In genomic region chr20:5529331-5530142, GRCh38 we compare ENCODE assay signal across 8 cellular contexts.
DNase-seq lines count a peak whose midpoint lies in the region; TF ChIP-seq lines count a peak whose summit lies in the region.

No MANE protein-coding gene starts in this region.

- H4K20me1 ChIP-seq in neural progenitor cell (ENCODE audit: low read depth): no peaks in the 10 kb centered on the region

- no peak overlapping the region for H3K4me2 ChIP-seq in neural progenitor cell

- TF ChIP-seq CTCF in fibroblast of pulmonary artery (IDR thresholded peaks at IDR 0.05; ENCODE audit: low read length, missing control alignments) (peak; percentile 90), neural progenitor cell (IDR thresholded peaks at IDR 0.05) (peak; percentile 84)

- H3F3A ChIP-seq in neural progenitor cell (ENCODE audit: low read depth): no peaks in the 10 kb centered on the region

- H3K4me3 Mint-ChIP-seq in activated T-helper 1 cell treated with anti-CD3 and anti-CD28 coated beads, Interleukin-12 subunit alpha, Interleukin-12 subunit beta, Interleukin-2, Interleukin-4 antibody, amounts not matched to agents 30 ng/mL and 10 ng/mL and 1 ng/mL, durations not matched to agents 14 hours and 24 hours and 36 hours: peak overlapping the region; percentile 35
- peak overlapping the region; percentile 3 for H3K4me3 Mint-ChIP-seq in neural progenitor cell
- H3K4me3 Mint-ChIP-seq in stimulated activated naive CD8-positive, alpha-beta T cell treated with anti-CD3 and anti-CD28 coated beads, Interleukin-15, Interleukin-2, amounts not matched to agents 100 ng/mL and 50 ng/mL, for 24 hours: peak overlapping the region; percentile 53

- H3K79me2 ChIP-seq in neural progenitor cell (ENCODE audit: low read depth): no peaks in the 10 kb centered on the region

- peak overlapping the region; percentile 47 for H3K27ac Mint-ChIP-seq in activated T-helper 1 cell treated with anti-CD3 and anti-CD28 coated beads, Interleukin-12 subunit alpha, Interleukin-12 subunit beta, Interleukin-2, Interleukin-4 antibody, amounts not matched to agents 30 ng/mL and 10 ng/mL and 1 ng/mL, durations not matched to agents 14 hours and 24 hours and 36 hours
- H3K27ac Mint-ChIP-seq in neural progenitor cell: no peak overlapping the region
- H3K27ac Mint-ChIP-seq in stimulated activated naive CD8-positive, alpha-beta T cell treated with anti-CD3 and anti-CD28 coated beads, Interleukin-15, Interleukin-2, amounts not matched to agents 100 ng/mL and 50 ng/mL, for 24 hours: no peak overlapping the region

- H3K27ac ChIP-seq in neural progenitor cell: no peak overlapping the region

- H3K9ac ChIP-seq in neural progenitor cell: no peak overlapping the region

- no peaks in the 10 kb centered on the region for H3K36me3 Mint-ChIP-seq in activated T-helper 1 cell treated with anti-CD3 and anti-CD28 coated beads, Interleukin-12 subunit alpha, Interleukin-12 subunit beta, Interleukin-2, Interleukin-4 antibody, amounts not matched to agents 30 ng/mL and 10 ng/mL and 1 ng/mL, durations not matched to agents 14 hours and 24 hours and 36 hours (ENCODE audit: low read depth)
- no peaks in the 10 kb centered on the region for H3K36me3 Mint-ChIP-seq in neural progenitor cell
- H3K36me3 Mint-ChIP-seq in stimulated activated naive CD8-positive, alpha-beta T cell treated with anti-CD3 and anti-CD28 coated beads, Interleukin-15, Interleukin-2, amounts not matched to agents 100 ng/mL and 50 ng/mL, for 24 hours (ENCODE audit: low read depth): no peaks in the 10 kb centered on the region

- no peaks in the 10 kb centered on the region for H3K9me3 Mint-ChIP-seq in activated T-helper 1 cell treated with anti-CD3 and anti-CD28 coated beads, Interleukin-12 subunit alpha, Interleukin-12 subunit beta, Interleukin-2, Interleukin-4 antibody, amounts not matched to agents 30 ng/mL and 10 ng/mL and 1 ng/mL, durations not matched to agents 14 hours and 24 hours and 36 hours
- H3K9me3 Mint-ChIP-seq in neural progenitor cell: no peaks in the 10 kb centered on the region
- no peaks in the 10 kb centered on the region for H3K9me3 Mint-ChIP-seq in stimulated activated naive CD8-positive, alpha-beta T cell treated with anti-CD3 and anti-CD28 coated beads, Interleukin-15, Interleukin-2, amounts not matched to agents 100 ng/mL and 50 ng/mL, for 24 hours

- H2AFZ ChIP-seq in neural progenitor cell (replicated peaks): peak overlapping the region; percentile 33

- no peak overlapping the region for H3K4me3 ChIP-seq in fibroblast of pulmonary artery (replicated peaks; ENCODE audit: low read depth, low read length)
- no peak overlapping the region for H3K4me3 ChIP-seq in neural progenitor cell

- no peaks in the 10 kb centered on the region for H3K36me3 ChIP-seq in neural progenitor cell

- H3K27me3 ChIP-seq in neural progenitor cell: no peaks in the 10 kb centered on the region

- peaks cover 8% of the 10 kb centered on the region for H3K27me3 Mint-ChIP-seq in activated T-helper 1 cell treated with anti-CD3 and anti-CD28 coated beads, Interleukin-12 subunit alpha, Interleukin-12 subunit beta, Interleukin-2, Interleukin-4 antibody, amounts not matched to agents 30 ng/mL and 10 ng/mL and 1 ng/mL, durations not matched to agents 14 hours and 24 hours and 36 hours (ENCODE audit: insufficient read depth)
- peaks cover 9% of the 10 kb centered on the region for H3K27me3 Mint-ChIP-seq in neural progenitor cell (ENCODE audit: insufficient read depth, low read depth)
- no peaks in the 10 kb centered on the region for H3K27me3 Mint-ChIP-seq in stimulated activated naive CD8-positive, alpha-beta T cell treated with anti-CD3 and anti-CD28 coated beads, Interleukin-15, Interleukin-2, amounts not matched to agents 100 ng/mL and 50 ng/mL, for 24 hours

- H3K4me1 Mint-ChIP-seq in activated T-helper 1 cell treated with anti-CD3 and anti-CD28 coated beads, Interleukin-12 subunit alpha, Interleukin-12 subunit beta, Interleukin-2, Interleukin-4 antibody, amounts not matched to agents 30 ng/mL and 10 ng/mL and 1 ng/mL, durations not matched to agents 14 hours and 24 hours and 36 hours (ENCODE audit: low read depth): peaks cover 26% of the 10 kb centered on the region
- H3K4me1 Mint-ChIP-seq in neural progenitor cell: peaks cover 23% of the 10 kb centered on the region
- H3K4me1 Mint-ChIP-seq in stimulated activated naive CD8-positive, alpha-beta T cell treated with anti-CD3 and anti-CD28 coated beads, Interleukin-15, Interleukin-2, amounts not matched to agents 100 ng/mL and 50 ng/mL, for 24 hours (ENCODE audit: low read depth): peaks cover 23% of the 10 kb centered on the region

- intact Hi-C loops in activated T-helper 1 cell treated with anti-CD3 and anti-CD28 coated beads, Interleukin-12 subunit alpha, Interleukin-12 subunit beta, Interleukin-2, Interleukin-4 antibody, amounts not matched to agents 30 ng/mL and 10 ng/mL and 1 ng/mL, durations not matched to agents 14 hours and 24 hours and 36 hours (cut with micrococcal nuclease): loop anchor here (1.0 to 10.0 kb wide), 8 partner anchors 27 to 1755 kb away; partner anchors contain the start of genes MCM8 and TRMT6

- H3K9me3 ChIP-seq in neural progenitor cell (ENCODE audit: low read depth): no peaks in the 10 kb centered on the region

- no peaks in the 10 kb centered on the region for H3K4me1 ChIP-seq in neural progenitor cell

- DNase-seq in DMS79 treated with DMSO at 0.1 percent for 48 hours (lab: John Stamatoyannopoulos, UW) (peak; percentile 81), H4 (ENCODE audit: low spot score) (peak; percentile 66), M059J (ENCODE audit: low read depth) (peak; percentile 84), RPMI8226 (peak; percentile 87), fibroblast of pulmonary artery (ENCODE audit: low read depth) (peak; percentile 81), neural progenitor cell (ENCODE audit: low spot score) (peak; percentile 85)
- peak; percentile 74 for DNase-seq in activated T-helper 1 cell treated with anti-CD3 and anti-CD28 coated beads, Interleukin-12 subunit alpha, Interleukin-12 subunit beta, Interleukin-2, Interleukin-4 antibody, amounts not matched to agents 30 ng/mL and 10 ng/mL and 1 ng/mL, durations not matched to agents 14 hours and 24 hours and 36 hours (ENCODE audit: low spot score)

Comparison
In these comparisons a context has a peak if more than half of its experiments do, and no peak if none do; other contexts are left out.
1. H3K4me3 Mint-ChIP-seq: peak in every context shown above with its lines; median percentile 53 in stimulated activated naive CD8-positive, alpha-beta T cell treated with anti-CD3 and anti-CD28 coated beads, Interleukin-15, Interleukin-2, amounts not matched to agents 100 ng/mL and 50 ng/mL, for 24 hours; 35 in activated T-helper 1 cell treated with anti-CD3 and anti-CD28 coated beads, Interleukin-12 subunit alpha, Interleukin-12 subunit beta, Interleukin-2, Interleukin-4 antibody, amounts not matched to agents 30 ng/mL and 10 ng/mL and 1 ng/mL, durations not matched to agents 14 hours and 24 hours and 36 hours; 3 in neural progenitor cell.